9 cellular contexts compared by ENCODE assay signal in the genomic region with DNA sequence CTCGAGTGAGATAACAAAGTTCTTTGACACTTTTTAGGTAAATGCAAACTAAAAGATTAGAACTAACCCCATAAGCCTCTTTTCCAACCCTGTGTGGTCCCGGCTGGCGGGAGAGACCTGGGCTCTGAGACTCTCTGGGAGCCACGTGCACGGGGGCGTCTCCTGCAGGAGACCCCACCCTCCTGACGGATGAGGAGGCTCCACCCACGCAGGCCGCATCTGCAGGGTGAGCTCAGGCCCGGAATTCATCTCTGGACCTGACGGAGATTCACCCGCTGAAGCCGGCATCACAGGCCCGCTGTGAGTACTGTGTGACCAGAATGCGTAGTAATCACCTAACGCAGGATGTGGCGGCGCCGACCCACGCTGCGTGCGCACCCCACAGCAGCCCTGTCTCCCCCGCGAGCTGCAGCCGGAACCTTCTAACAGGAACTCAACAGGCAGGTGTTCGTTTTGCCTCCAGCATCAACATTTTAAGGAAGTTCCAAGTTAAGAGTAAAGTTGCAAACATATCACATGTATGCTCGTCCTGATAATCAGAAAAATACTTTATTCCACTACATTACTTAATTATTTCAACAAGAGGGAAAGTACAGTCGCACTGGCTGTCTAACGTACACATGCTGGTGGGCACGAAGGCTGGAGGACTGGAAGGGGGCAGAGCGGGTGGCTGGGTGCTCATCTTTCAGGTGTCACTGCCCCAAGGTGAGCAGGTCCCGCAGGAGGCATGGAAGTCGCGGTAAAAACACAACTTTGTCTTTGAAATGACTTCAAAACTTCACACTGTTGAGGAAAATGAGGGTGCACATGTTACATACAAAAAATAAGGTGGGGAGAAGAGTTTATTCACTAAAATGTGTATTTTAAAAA. TPM values are rescaled to one million over a fixed set of nuclear protein-coding genes. Genes with fewer than 3 reads are reported as not detected.
A peak's percentile ranks its signal among the peaks of the same experiment; 100 is the strongest.
DNase-seq lines count a peak whose midpoint lies in the region; ATAC-seq and TF ChIP-seq lines count a peak whose summit lies in the region.
"Had no signal": no experiment of that assay in that cellular context is flagged by ENCODE, and none has a peak within 500 bp of the region (broad histone marks: within the 10 kb centered on the region; RNA-seq: fewer than 3 reads in every experiment).

No MANE protein-coding gene starts in this region.

- ATAC-seq in GM21423 (IDR thresholded peaks at IDR 0.05; ENCODE audit: unreplicated experiment) (peak; percentile 68), right lobe of liver (peak; percentile 45 to 63 (median 53)), GM19328 (IDR thresholded peaks at IDR 0.05; ENCODE audit: unreplicated experiment) (no peak)
- peak; percentile 99 for ATAC-seq in stimulated activated effector memory CD8-positive, alpha-beta T cell treated with anti-CD3 and anti-CD28 coated beads, Interleukin-12 subunit alpha, Interleukin-12 subunit beta, amount 100 ng/mL, for 72 hours

- 62% methylated on average over 10 of the region's 34 CpGs for WGBS in right lobe of liver (ENCODE audit: insufficient coverage, low coverage, low lambda C conversion rate, missing lambda C conversion rate)

- H3K27me3 ChIP-seq in right lobe of liver, result peaks cover 0 to 4% of the 10 kb centered on the region in 2 donors
- no peaks in the 10 kb centered on the region for H3K27me3 ChIP-seq in MG63

- intact Hi-C loops in activated naive CD4-positive, alpha-beta T cell treated with anti-CD3 and anti-CD28 coated beads for 36 hours (cut with micrococcal nuclease), result no loop called here
- intact Hi-C loops in right lobe of liver (cut with DNase I), result no loop called here

- H3K9me3 ChIP-seq in right lobe of liver (no peaks in the 10 kb centered on the region), MG63 (no peaks in the 10 kb centered on the region)

- H3K4me3 Mint-ChIP-seq in activated naive CD4-positive, alpha-beta T cell treated with anti-CD3 and anti-CD28 coated beads for 36 hours, result peak overlapping the region; percentile 38
- peak overlapping the region; percentile 60 for H3K4me3 Mint-ChIP-seq in stimulated activated effector memory CD8-positive, alpha-beta T cell treated with anti-CD3 and anti-CD28 coated beads, Interleukin-12 subunit alpha, Interleukin-12 subunit beta, amount 100 ng/mL, for 72 hours

- no peaks in the 10 kb centered on the region for H3K36me3 ChIP-seq in right lobe of liver
- H3K36me3 ChIP-seq in MG63, result no peaks in the 10 kb centered on the region

- H3K27ac Mint-ChIP-seq in activated naive CD4-positive, alpha-beta T cell treated with anti-CD3 and anti-CD28 coated beads for 36 hours, result peak overlapping the region; percentile 26
- peak overlapping the region; percentile 51 for H3K27ac Mint-ChIP-seq in stimulated activated effector memory CD8-positive, alpha-beta T cell treated with anti-CD3 and anti-CD28 coated beads, Interleukin-12 subunit alpha, Interleukin-12 subunit beta, amount 100 ng/mL, for 72 hours

- H3K9me3 Mint-ChIP-seq in activated naive CD4-positive, alpha-beta T cell treated with anti-CD3 and anti-CD28 coated beads for 36 hours, result peaks cover 6% of the 10 kb centered on the region
- H3K9me3 Mint-ChIP-seq in stimulated activated effector memory CD8-positive, alpha-beta T cell treated with anti-CD3 and anti-CD28 coated beads, Interleukin-12 subunit alpha, Interleukin-12 subunit beta, amount 100 ng/mL, for 72 hours, result no peaks in the 10 kb centered on the region

- H3K4me1 ChIP-seq in right lobe of liver, result no peaks in the 10 kb centered on the region

- no peak for TF ChIP-seq CTCF in right lobe of liver (IDR thresholded peaks at IDR 0.05)

- no peak for TF ChIP-seq POLR2A in right lobe of liver (IDR thresholded peaks at IDR 0.05)

- peaks cover 10% of the 10 kb centered on the region for H3K4me1 Mint-ChIP-seq in activated naive CD4-positive, alpha-beta T cell treated with anti-CD3 and anti-CD28 coated beads for 36 hours (ENCODE audit: low read depth)
- peaks cover 11% of the 10 kb centered on the region for H3K4me1 Mint-ChIP-seq in stimulated activated effector memory CD8-positive, alpha-beta T cell treated with anti-CD3 and anti-CD28 coated beads, Interleukin-12 subunit alpha, Interleukin-12 subunit beta, amount 100 ng/mL, for 72 hours

- peaks cover 1% of the 10 kb centered on the region for H3K36me3 Mint-ChIP-seq in activated naive CD4-positive, alpha-beta T cell treated with anti-CD3 and anti-CD28 coated beads for 36 hours (ENCODE audit: low read depth)
- H3K36me3 Mint-ChIP-seq in stimulated activated effector memory CD8-positive, alpha-beta T cell treated with anti-CD3 and anti-CD28 coated beads, Interleukin-12 subunit alpha, Interleukin-12 subunit beta, amount 100 ng/mL, for 72 hours, result no peaks in the 10 kb centered on the region

- peaks cover 3% of the 10 kb centered on the region for H3K27me3 Mint-ChIP-seq in activated naive CD4-positive, alpha-beta T cell treated with anti-CD3 and anti-CD28 coated beads for 36 hours (ENCODE audit: low read depth)

- CTCF ChIA-PET in activated naive CD4-positive, alpha-beta T cell treated with anti-CD3 and anti-CD28 coated beads for 36 hours (lab: Charles Lee), result interaction anchor here (0.5 to 1.9 kb wide), 5 partner anchors 17 to 235 kb away, joined by 3 to 5 read pairs (median 4); no protein-coding TSS in a partner anchor

- no peak overlapping the region for H3K27ac ChIP-seq in right lobe of liver

- H3K4me3 ChIP-seq in right lobe of liver, result no peak overlapping the region
- no peak overlapping the region for H3K4me3 ChIP-seq in MG63

- DNase-seq in SKM-1 treated with dmso at 0.1 percent for 144 hours (lab: John Stamatoyannopoulos, UW; ENCODE audit: unreplicated experiment) (peak; percentile 33), right lobe of liver (peak in 2 of 3 donors; percentile 42 to 55), MG63 (no peak), GOT3 (lab: John Stamatoyannopoulos, UW) (no peak)
- DNase-seq in activated naive CD4-positive, alpha-beta T cell treated with anti-CD3 and anti-CD28 coated beads for 36 hours, result peak; percentile 85
- peak; percentile 60 to 78 for DNase-seq in stimulated activated effector memory CD8-positive, alpha-beta T cell treated with anti-CD3 and anti-CD28 coated beads, Interleukin-12 subunit alpha, Interleukin-12 subunit beta, amount 100 ng/mL, for 72 hours (ENCODE audit: low spot score in 2 of 2)

RNA-seq across cellular contexts. Expression of a gene that starts 44.5 kb away (rescaled TPM):
- total RNA-seq in activated naive CD4-positive, alpha-beta T cell treated with anti-CD3 and anti-CD28 coated beads for 36 hours, result 1 to 10 TPM; 7.6 to 8.0 TPM
- total RNA-seq in right lobe of liver, result 10 to 100 TPM; 27.9 to 60.1 (median 45.7) TPM
- total RNA-seq in MG63 (2014; rRNA removed; shearing (Covaris generic); ENCODE audit: low replicate concordance), result 41.7 and 59.5 TPM in 2 replicates

RNA-seq across cellular contexts. Expression of a gene that starts 57.4 kb away (rescaled TPM):
- 1 to 10 TPM in 1 of 2 experiments, under 1 TPM in 1; 0.98 to 2.2 TPM for total RNA-seq in activated naive CD4-positive, alpha-beta T cell treated with anti-CD3 and anti-CD28 coated beads for 36 hours
- 1 to 10 TPM in 1 of 6 experiments, under 1 TPM in 3, not detected in 2; 0.29 to 1.2 (median 0.50) TPM for total RNA-seq in right lobe of liver
- not detected in 2 replicates for total RNA-seq in MG63 (2014; rRNA removed; shearing (Covaris generic); ENCODE audit: low replicate concordance)
- total RNA-seq: myocyte had no signal

Comparison
In these comparisons a context has a peak if more than half of its experiments do, and no peak if none do; other contexts are left out.
1. DNase-seq: peak in SKM-1 treated with dmso at 0.1 percent for 144 hours (single experiment), activated naive CD4-positive, alpha-beta T cell treated with anti-CD3 and anti-CD28 coated beads for 36 hours (single experiment), right lobe of liver (2 of 3) and stimulated activated effector memory CD8-positive, alpha-beta T cell treated with anti-CD3 and anti-CD28 coated beads, Interleukin-12 subunit alpha, Interleukin-12 subunit beta, amount 100 ng/mL, for 72 hours (2 of 2); none in MG63 (single experiment) and GOT3 (single experiment).